In the genomic region with DNA sequence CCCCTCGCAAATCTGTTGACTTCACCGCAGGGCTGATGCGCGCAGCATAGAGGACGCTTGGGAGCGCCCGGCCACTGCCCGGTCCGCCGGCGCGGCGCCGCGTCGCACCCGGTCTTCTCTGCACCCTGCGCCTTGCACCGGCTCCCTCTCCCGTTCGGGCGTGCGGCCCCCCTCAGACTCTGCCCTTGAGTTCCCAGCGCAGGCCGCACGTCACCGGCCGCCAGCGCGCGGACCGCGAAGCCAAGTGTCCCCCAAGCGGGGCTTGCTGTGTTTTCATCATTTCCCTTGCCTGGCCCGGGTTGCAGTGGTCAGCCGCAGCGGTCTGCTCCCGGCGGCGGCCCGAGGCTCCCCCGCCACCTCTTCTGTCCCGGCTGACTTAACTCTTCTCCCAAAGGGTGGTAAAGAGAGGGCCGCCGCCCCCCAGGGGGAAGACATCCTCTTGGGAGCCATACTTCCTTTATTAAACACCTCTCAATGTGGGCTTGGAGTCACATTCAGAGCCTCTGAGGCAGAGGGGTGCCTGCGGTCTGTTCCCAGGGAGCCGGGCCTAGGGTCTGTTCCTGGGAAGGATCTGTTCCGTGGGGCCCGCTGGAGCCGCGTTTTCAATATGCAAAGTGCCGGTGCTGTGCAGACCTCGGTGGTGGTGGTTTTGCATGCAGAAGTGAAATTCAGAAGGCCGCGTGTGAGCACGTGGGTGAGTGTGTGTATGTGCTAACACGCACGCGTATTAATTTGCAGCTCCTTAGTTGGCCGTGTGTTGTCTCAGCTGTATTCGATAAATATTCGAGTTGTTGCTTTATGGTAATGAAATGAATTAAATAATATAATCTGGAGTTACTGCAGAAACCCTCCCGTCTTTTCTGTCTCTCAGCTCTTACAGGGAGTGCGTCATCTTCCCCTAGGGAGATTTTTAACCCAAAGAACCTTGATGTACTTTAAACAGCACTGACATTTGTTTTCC, we compare ENCODE assay signal across 1 cellular context.
TF ChIP-seq lines count a peak whose summit lies in the region.

No MANE protein-coding gene starts in this region.

TF ChIP-seq in WTC11, 78 proteins besides CTCF, POLR2A, EP300 and RAD21 (continued from another document):
- TF ChIP-seq, protein P1, sequence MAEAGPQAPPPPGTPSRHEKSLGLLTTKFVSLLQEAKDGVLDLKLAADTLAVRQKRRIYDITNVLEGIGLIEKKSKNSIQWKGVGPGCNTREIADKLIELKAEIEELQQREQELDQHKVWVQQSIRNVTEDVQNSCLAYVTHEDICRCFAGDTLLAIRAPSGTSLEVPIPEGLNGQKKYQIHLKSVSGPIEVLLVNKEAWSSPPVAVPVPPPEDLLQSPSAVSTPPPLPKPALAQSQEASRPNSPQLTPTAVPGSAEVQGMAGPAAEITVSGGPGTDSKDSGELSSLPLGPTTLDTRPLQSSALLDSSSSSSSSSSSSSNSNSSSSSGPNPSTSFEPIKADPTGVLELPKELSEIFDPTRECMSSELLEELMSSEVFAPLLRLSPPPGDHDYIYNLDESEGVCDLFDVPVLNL (CRISPR knock-in tag; IDR thresholded peaks at IDR 0.05; ENCODE audit: borderline replicate concordance, low read depth), result no peak
- TF ChIP-seq ATF1 (CRISPR knock-in tag; IDR thresholded peaks at IDR 0.05), result no peak
- no peak for TF ChIP-seq ZNF396 (CRISPR knock-in tag; IDR thresholded peaks at IDR 0.05; ENCODE audit: borderline replicate concordance)
- TF ChIP-seq GTF2I (CRISPR knock-in tag; conservative IDR thresholded peaks at IDR 0.05), result no peak
- peak; percentile 47; the same call in 1 of the 2 replicates for TF ChIP-seq TP53 (CRISPR knock-in tag; IDR thresholded peaks at IDR 0.05)
- no peak for TF ChIP-seq SP1 (CRISPR knock-in tag; conservative IDR thresholded peaks at IDR 0.05)
- TF ChIP-seq, protein P2, sequence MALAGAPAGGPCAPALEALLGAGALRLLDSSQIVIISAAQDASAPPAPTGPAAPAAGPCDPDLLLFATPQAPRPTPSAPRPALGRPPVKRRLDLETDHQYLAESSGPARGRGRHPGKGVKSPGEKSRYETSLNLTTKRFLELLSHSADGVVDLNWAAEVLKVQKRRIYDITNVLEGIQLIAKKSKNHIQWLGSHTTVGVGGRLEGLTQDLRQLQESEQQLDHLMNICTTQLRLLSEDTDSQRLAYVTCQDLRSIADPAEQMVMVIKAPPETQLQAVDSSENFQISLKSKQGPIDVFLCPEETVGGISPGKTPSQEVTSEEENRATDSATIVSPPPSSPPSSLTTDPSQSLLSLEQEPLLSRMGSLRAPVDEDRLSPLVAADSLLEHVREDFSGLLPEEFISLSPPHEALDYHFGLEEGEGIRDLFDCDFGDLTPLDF (CRISPR knock-in tag; IDR thresholded peaks at IDR 0.05), result no peak
- no peak for TF ChIP-seq ZNF671 (CRISPR knock-in tag; IDR thresholded peaks at IDR 0.05)
- TF ChIP-seq CBFB (CRISPR knock-in tag; IDR thresholded peaks at IDR 0.05; ENCODE audit: low read depth), result no peak
- TF ChIP-seq, protein P3, sequence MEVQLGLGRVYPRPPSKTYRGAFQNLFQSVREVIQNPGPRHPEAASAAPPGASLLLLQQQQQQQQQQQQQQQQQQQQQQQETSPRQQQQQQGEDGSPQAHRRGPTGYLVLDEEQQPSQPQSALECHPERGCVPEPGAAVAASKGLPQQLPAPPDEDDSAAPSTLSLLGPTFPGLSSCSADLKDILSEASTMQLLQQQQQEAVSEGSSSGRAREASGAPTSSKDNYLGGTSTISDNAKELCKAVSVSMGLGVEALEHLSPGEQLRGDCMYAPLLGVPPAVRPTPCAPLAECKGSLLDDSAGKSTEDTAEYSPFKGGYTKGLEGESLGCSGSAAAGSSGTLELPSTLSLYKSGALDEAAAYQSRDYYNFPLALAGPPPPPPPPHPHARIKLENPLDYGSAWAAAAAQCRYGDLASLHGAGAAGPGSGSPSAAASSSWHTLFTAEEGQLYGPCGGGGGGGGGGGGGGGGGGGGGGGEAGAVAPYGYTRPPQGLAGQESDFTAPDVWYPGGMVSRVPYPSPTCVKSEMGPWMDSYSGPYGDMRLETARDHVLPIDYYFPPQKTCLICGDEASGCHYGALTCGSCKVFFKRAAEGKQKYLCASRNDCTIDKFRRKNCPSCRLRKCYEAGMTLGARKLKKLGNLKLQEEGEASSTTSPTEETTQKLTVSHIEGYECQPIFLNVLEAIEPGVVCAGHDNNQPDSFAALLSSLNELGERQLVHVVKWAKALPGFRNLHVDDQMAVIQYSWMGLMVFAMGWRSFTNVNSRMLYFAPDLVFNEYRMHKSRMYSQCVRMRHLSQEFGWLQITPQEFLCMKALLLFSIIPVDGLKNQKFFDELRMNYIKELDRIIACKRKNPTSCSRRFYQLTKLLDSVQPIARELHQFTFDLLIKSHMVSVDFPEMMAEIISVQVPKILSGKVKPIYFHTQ (CRISPR knock-in tag; IDR thresholded peaks at IDR 0.05), result no peak
- TF ChIP-seq, protein P4, sequence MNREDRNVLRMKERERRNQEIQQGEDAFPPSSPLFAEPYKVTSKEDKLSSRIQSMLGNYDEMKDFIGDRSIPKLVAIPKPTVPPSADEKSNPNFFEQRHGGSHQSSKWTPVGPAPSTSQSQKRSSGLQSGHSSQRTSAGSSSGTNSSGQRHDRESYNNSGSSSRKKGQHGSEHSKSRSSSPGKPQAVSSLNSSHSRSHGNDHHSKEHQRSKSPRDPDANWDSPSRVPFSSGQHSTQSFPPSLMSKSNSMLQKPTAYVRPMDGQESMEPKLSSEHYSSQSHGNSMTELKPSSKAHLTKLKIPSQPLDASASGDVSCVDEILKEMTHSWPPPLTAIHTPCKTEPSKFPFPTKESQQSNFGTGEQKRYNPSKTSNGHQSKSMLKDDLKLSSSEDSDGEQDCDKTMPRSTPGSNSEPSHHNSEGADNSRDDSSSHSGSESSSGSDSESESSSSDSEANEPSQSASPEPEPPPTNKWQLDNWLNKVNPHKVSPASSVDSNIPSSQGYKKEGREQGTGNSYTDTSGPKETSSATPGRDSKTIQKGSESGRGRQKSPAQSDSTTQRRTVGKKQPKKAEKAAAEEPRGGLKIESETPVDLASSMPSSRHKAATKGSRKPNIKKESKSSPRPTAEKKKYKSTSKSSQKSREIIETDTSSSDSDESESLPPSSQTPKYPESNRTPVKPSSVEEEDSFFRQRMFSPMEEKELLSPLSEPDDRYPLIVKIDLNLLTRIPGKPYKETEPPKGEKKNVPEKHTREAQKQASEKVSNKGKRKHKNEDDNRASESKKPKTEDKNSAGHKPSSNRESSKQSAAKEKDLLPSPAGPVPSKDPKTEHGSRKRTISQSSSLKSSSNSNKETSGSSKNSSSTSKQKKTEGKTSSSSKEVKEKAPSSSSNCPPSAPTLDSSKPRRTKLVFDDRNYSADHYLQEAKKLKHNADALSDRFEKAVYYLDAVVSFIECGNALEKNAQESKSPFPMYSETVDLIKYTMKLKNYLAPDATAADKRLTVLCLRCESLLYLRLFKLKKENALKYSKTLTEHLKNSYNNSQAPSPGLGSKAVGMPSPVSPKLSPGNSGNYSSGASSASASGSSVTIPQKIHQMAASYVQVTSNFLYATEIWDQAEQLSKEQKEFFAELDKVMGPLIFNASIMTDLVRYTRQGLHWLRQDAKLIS (CRISPR knock-in tag; IDR thresholded peaks at IDR 0.05; ENCODE audit: borderline replicate concordance), result 0 out of 2 replicates have a peak, but pooled peaks have one; percentile 80
- TF ChIP-seq ZNF138 (CRISPR knock-in tag; conservative IDR thresholded peaks at IDR 0.05), result no peak
- TF ChIP-seq PRRX2 (CRISPR knock-in tag; IDR thresholded peaks at IDR 0.05), result no peak
- TF ChIP-seq FOXP1 (CRISPR knock-in tag; IDR thresholded peaks at IDR 0.05; ENCODE audit: borderline replicate concordance), result peak; percentile 71
- TF ChIP-seq, protein P5, sequence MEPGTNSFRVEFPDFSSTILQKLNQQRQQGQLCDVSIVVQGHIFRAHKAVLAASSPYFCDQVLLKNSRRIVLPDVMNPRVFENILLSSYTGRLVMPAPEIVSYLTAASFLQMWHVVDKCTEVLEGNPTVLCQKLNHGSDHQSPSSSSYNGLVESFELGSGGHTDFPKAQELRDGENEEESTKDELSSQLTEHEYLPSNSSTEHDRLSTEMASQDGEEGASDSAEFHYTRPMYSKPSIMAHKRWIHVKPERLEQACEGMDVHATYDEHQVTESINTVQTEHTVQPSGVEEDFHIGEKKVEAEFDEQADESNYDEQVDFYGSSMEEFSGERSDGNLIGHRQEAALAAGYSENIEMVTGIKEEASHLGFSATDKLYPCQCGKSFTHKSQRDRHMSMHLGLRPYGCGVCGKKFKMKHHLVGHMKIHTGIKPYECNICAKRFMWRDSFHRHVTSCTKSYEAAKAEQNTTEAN (CRISPR knock-in tag; IDR thresholded peaks at IDR 0.05), result no peak
- TF ChIP-seq, protein P6, sequence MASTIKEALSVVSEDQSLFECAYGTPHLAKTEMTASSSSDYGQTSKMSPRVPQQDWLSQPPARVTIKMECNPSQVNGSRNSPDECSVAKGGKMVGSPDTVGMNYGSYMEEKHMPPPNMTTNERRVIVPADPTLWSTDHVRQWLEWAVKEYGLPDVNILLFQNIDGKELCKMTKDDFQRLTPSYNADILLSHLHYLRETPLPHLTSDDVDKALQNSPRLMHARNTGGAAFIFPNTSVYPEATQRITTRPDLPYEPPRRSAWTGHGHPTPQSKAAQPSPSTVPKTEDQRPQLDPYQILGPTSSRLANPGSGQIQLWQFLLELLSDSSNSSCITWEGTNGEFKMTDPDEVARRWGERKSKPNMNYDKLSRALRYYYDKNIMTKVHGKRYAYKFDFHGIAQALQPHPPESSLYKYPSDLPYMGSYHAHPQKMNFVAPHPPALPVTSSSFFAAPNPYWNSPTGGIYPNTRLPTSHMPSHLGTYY (CRISPR knock-in tag; IDR thresholded peaks at IDR 0.05), result no peak
- TF ChIP-seq JAZF1 (CRISPR knock-in tag; IDR thresholded peaks at IDR 0.05), result no peak
- TF ChIP-seq JUN (CRISPR knock-in tag; IDR thresholded peaks at IDR 0.05), result 0 out of 2 replicates have a peak, but pooled peaks have one; percentile 18
- 0 out of 2 replicates have a peak, but pooled peaks have one; percentile 11 for TF ChIP-seq ZNF423 (CRISPR knock-in tag; IDR thresholded peaks at IDR 0.05)
- TF ChIP-seq, protein P7, sequence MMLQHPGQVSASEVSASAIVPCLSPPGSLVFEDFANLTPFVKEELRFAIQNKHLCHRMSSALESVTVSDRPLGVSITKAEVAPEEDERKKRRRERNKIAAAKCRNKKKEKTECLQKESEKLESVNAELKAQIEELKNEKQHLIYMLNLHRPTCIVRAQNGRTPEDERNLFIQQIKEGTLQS (CRISPR knock-in tag; conservative IDR thresholded peaks at IDR 0.05), result no peak
- no peak for TF ChIP-seq ETV6 (CRISPR knock-in tag; IDR thresholded peaks at IDR 0.05)
- TF ChIP-seq, protein P8, sequence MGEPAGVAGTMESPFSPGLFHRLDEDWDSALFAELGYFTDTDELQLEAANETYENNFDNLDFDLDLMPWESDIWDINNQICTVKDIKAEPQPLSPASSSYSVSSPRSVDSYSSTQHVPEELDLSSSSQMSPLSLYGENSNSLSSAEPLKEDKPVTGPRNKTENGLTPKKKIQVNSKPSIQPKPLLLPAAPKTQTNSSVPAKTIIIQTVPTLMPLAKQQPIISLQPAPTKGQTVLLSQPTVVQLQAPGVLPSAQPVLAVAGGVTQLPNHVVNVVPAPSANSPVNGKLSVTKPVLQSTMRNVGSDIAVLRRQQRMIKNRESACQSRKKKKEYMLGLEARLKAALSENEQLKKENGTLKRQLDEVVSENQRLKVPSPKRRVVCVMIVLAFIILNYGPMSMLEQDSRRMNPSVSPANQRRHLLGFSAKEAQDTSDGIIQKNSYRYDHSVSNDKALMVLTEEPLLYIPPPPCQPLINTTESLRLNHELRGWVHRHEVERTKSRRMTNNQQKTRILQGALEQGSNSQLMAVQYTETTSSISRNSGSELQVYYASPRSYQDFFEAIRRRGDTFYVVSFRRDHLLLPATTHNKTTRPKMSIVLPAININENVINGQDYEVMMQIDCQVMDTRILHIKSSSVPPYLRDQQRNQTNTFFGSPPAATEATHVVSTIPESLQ (CRISPR knock-in tag; IDR thresholded peaks at IDR 0.05), result no peak
- no peak for TF ChIP-seq MXD4 (CRISPR knock-in tag; IDR thresholded peaks at IDR 0.05; ENCODE audit: borderline replicate concordance)
- 0 out of 2 replicates have a peak, but pooled peaks have one; percentile 45 for TF ChIP-seq MYBL2 (CRISPR knock-in tag; IDR thresholded peaks at IDR 0.05)
- TF ChIP-seq CREM (CRISPR knock-in tag; IDR thresholded peaks at IDR 0.05), result no peak
